8 cellular contexts compared by ENCODE assay signal in the genomic region with DNA sequence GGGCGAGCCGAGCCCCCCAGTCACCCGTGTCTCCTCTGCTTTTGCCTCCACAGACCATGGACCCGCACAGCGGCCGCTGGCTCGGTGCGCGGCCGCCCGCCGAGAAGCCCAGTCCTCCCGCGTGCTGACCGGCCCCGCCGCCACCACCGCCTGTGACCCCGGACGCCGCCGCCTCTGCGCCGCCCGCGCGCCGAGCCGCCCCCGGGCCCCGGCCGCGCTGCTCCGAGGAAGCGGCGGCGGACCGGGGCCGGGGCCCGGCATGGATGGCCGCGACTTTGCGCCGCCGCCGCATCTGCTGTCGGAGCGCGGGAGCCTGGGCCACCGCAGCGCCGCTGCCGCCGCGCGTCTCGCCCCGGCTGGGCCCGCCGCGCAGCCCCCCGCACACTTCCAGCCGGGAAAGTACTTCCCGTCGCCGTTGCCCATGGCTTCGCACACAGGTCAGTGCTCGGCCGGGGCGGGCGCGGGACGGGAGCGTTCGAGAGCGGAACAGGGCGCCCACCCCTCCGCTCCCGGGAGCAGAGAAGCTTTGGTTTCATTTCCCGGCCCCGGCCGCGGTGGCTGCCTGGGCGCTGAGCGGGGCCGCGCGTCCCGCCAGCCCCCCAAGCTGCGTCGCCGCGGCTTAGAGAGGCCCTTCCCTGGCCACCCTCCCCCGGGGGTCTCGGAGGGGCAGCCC. TPM values are rescaled to one million over a fixed set of nuclear protein-coding genes. Genes with fewer than 3 reads are reported as not detected.
A peak's percentile ranks its signal among the peaks of the same experiment; 100 is the strongest.
DNase-seq lines count a peak whose midpoint lies in the region; ATAC-seq and TF ChIP-seq lines count a peak whose summit lies in the region.

No MANE protein-coding gene starts in this region.

- H3K36me3 ChIP-seq in HUES48 (ENCODE audit: control insufficient read depth, insufficient read depth, low read length) (no peaks in the 10 kb centered on the region), mucosa of rectum (ENCODE audit: control insufficient read depth in 2 of 2, insufficient read depth in 2 of 2, low read length in 2 of 2) (no peaks in the 10 kb centered on the region)

- peaks cover 72% of the 10 kb centered on the region for H3K27me3 ChIP-seq in HUES48 (ENCODE audit: control insufficient read depth, insufficient read depth, low read length)
- no peaks in the 10 kb centered on the region for H3K27me3 ChIP-seq in mucosa of rectum (ENCODE audit: control insufficient read depth in 2 of 2, insufficient read depth in 2 of 2, low read length in 2 of 2)

- H3K27me3 Mint-ChIP-seq in chondrocyte (ENCODE audit: low read depth), result no peaks in the 10 kb centered on the region

- H3K4me1 ChIP-seq in HUES48 (ENCODE audit: control insufficient read depth, insufficient read depth, low read length) (peaks cover 45% of the 10 kb centered on the region), mucosa of rectum (ENCODE audit: control insufficient read depth in 2 of 2, insufficient read depth in 2 of 2, low read length in 2 of 2) (peaks cover 21 to 34% of the 10 kb centered on the region in 2 donors)

- peak overlapping the region; percentile 85 for H3K4me3 Mint-ChIP-seq in chondrocyte (ENCODE audit: unreplicated experiment)

- DNase-seq in AG09309 (ENCODE audit: low read depth) (no peak), chondrocyte (ENCODE audit: low spot score) (no peak), HUDEP-2 (lab: John Stamatoyannopoulos, UW; ENCODE audit: unreplicated experiment in 76 of 76) (no peak)

- peaks cover 65% of the 10 kb centered on the region for H3K4me1 Mint-ChIP-seq in chondrocyte (ENCODE audit: low read depth)

- TF ChIP-seq CTCF in AG09309 (IDR thresholded peaks at IDR 0.05; ENCODE audit: control insufficient read depth, insufficient read depth, low read depth, low read length, missing control alignments), result no peak
- no peak for TF ChIP-seq CTCF in chondrocyte (IDR thresholded peaks at IDR 0.05)

- H3K9ac ChIP-seq in HUES48 (ENCODE audit: low read depth, low read length) (no peak overlapping the region), mucosa of rectum (ENCODE audit: low read depth in 1 of 2, low read length in 2 of 2) (peak overlapping the region; percentile 70 to 97)

- H3K4me3 ChIP-seq in AG09309 (ENCODE audit: control insufficient read depth, low read depth, low read length) (peak overlapping the region; percentile 54), HUES48 (ENCODE audit: low read depth, low read length) (peak overlapping the region; percentile 59), mucosa of rectum (ENCODE audit: low read length in 2 of 2) (peak overlapping the region; percentile 60 to 71)

- H3K27ac ChIP-seq in HUES48 (ENCODE audit: low read depth, low read length) (no peak overlapping the region), mucosa of rectum (ENCODE audit: low read depth in 2 of 2, low read length in 2 of 2) (peak overlapping the region; percentile 84 to 90)

- no peaks in the 10 kb centered on the region for H3K9me3 Mint-ChIP-seq in chondrocyte (ENCODE audit: low read depth)

- H3K27ac Mint-ChIP-seq in chondrocyte (ENCODE audit: unreplicated experiment), result peak overlapping the region; percentile 97

- ATAC-seq in GM18867 (IDR thresholded peaks at IDR 0.05; ENCODE audit: unreplicated experiment) (no peak), GM21447 (IDR thresholded peaks at IDR 0.05; ENCODE audit: unreplicated experiment) (no peak), HG02970 (IDR thresholded peaks at IDR 0.05; ENCODE audit: low FRiP score, unreplicated experiment) (no peak)

- no peaks in the 10 kb centered on the region for H3K36me3 Mint-ChIP-seq in chondrocyte (ENCODE audit: low read depth)

- H3K9me3 ChIP-seq in HUES48 (ENCODE audit: control insufficient read depth, insufficient read depth, low read length) (no peaks in the 10 kb centered on the region), mucosa of rectum (ENCODE audit: control insufficient read depth in 2 of 2, low read length in 2 of 2) (no peaks in the 10 kb centered on the region)

RNA-seq across cellular contexts. Expression of gene BAHCC1, which starts 4.4 kb away (rescaled TPM):
- total RNA-seq in chondrocyte, result 20.6 to 32.3 TPM (median 22.7 TPM) in 3 replicates
